Comparison of ENCODE assay signal across 34 cellular contexts in the genomic region with DNA sequence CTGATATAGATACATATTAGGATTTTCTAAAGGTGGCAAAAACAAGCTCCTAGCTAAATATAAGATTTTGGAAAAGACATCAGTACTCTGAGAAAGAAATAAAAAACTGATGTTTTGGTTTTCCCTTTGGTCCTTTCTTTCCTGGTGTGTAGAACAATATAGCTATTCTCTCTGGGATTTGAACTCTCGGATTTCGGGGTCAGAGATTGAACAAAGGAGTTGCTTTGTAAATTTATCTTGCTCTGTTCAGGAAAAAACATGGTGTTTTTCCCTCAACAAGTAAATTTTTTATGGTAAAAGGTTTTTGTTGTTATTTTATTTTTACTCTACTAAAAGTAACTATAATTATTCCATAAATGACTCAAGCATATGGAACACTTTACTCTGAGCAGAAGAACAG.
"Had no signal": no experiment of that assay in that cellular context is flagged by ENCODE, and none has a peak within 500 bp of the region (broad histone marks: within the 10 kb centered on the region; RNA-seq: fewer than 3 reads in every experiment).

No MANE protein-coding gene starts in this region.

- H3K9me3 Mint-ChIP-seq: activated B cell treated with CpG ODN at 0.5 μM for 24 hours; activated CD4-positive, alpha-beta memory T cell treated with anti-CD3 and anti-CD28 coated beads for 36 hours; activated naive CD4-positive, alpha-beta T cell treated with anti-CD3 and anti-CD28 coated beads for 36 hours; activated naive CD8-positive, alpha-beta T cell treated with anti-CD3 and anti-CD28 coated beads for 36 hours; activated naive CD8-positive, alpha-beta T cell treated with anti-CD3 and anti-CD28 coated beads, Interleukin-2, amount 50 U/mL, for 24 hours; activated T-helper 1 cell treated with anti-CD3 and anti-CD28 coated beads, Interleukin-12 subunit alpha, Interleukin-12 subunit beta, Interleukin-2, Interleukin-4 antibody, amounts not matched to agents 30 ng/mL and 10 ng/mL and 1 ng/mL, durations not matched to agents 14 hours and 24 hours and 36 hours; activated T-helper 2 cell treated with anti-CD3 and anti-CD28 coated beads, Interferon-gamma antibody, Interleukin-2, Interleukin-4, amounts not matched to agents 10 μg/mL and 5 μg/mL and 100 μg/mL, durations not matched to agents 14 hours and 24 hours and 36 hours; T-helper 2 cell treated with Interferon-gamma antibody and Interleukin-4, amounts not matched to agents 5 μg/mL and 100 μg/mL, for 36 hours had no signal

- H3K36me3 Mint-ChIP-seq: activated CD4-positive, alpha-beta memory T cell treated with anti-CD3 and anti-CD28 coated beads for 36 hours; activated CD8-positive, alpha-beta memory T cell treated with anti-CD3 and anti-CD28 coated beads, Interleukin-2, amount 10 ng/mL, durations not matched to agents 7 days and 5 days; activated naive CD4-positive, alpha-beta T cell treated with anti-CD3 and anti-CD28 coated beads, Interleukin-2, amount 50 U/mL, for 24 hours; activated naive CD8-positive, alpha-beta T cell treated with anti-CD3 and anti-CD28 coated beads for 36 hours had no signal

- H3K4me1 Mint-ChIP-seq: activated B cell treated with CpG ODN at 0.5 μM for 24 hours; activated CD8-positive, alpha-beta memory T cell treated with anti-CD3 and anti-CD28 coated beads, Interleukin-2, amount 10 ng/mL, durations not matched to agents 7 days and 5 days; activated naive CD4-positive, alpha-beta T cell treated with anti-CD3 and anti-CD28 coated beads, Interleukin-2, amount 50 U/mL, for 24 hours; activated naive CD8-positive, alpha-beta T cell treated with anti-CD3 and anti-CD28 coated beads for 36 hours; activated naive CD8-positive, alpha-beta T cell treated with anti-CD3 and anti-CD28 coated beads, Interleukin-2, amount 50 U/mL, for 24 hours; T-helper 17 cell had no signal

- H3K4me3 Mint-ChIP-seq: activated B cell treated with CpG ODN at 0.5 μM for 24 hours; activated CD4-positive, alpha-beta memory T cell treated with anti-CD3 and anti-CD28 coated beads for 36 hours; activated CD8-positive, alpha-beta memory T cell treated with anti-CD3 and anti-CD28 coated beads, Interleukin-2, amount 10 ng/mL, durations not matched to agents 7 days and 5 days; activated CD8-positive, alpha-beta T cell treated with anti-CD3 and anti-CD28 coated beads, Interleukin-2, amount 10 ng/mL, durations not matched to agents 7 days and 5 days; activated naive CD4-positive, alpha-beta T cell treated with anti-CD3 and anti-CD28 coated beads for 36 hours; activated naive CD4-positive, alpha-beta T cell treated with anti-CD3 and anti-CD28 coated beads, Interleukin-2, amount 50 U/mL, for 24 hours; activated naive CD8-positive, alpha-beta T cell treated with anti-CD3 and anti-CD28 coated beads for 36 hours; activated naive CD8-positive, alpha-beta T cell treated with anti-CD3 and anti-CD28 coated beads, Interleukin-2, amount 50 U/mL, for 24 hours; activated T-helper 1 cell treated with anti-CD3 and anti-CD28 coated beads, Interleukin-12 subunit alpha, Interleukin-12 subunit beta, Interleukin-2, Interleukin-4 antibody, amounts not matched to agents 30 ng/mL and 10 ng/mL and 1 ng/mL, durations not matched to agents 14 hours and 24 hours and 36 hours; T-helper 17 cell; T-helper 2 cell treated with Interferon-gamma antibody and Interleukin-4, amounts not matched to agents 5 μg/mL and 100 μg/mL, for 36 hours had no signal

- H3K27me3 Mint-ChIP-seq: activated B cell treated with CpG ODN at 0.5 μM for 24 hours; activated CD4-positive, alpha-beta memory T cell treated with anti-CD3 and anti-CD28 coated beads for 36 hours; activated CD8-positive, alpha-beta memory T cell treated with anti-CD3 and anti-CD28 coated beads, Interleukin-2, amount 10 ng/mL, durations not matched to agents 7 days and 5 days; activated naive CD4-positive, alpha-beta T cell treated with anti-CD3 and anti-CD28 coated beads, Interleukin-2, amount 50 U/mL, for 24 hours; activated naive CD8-positive, alpha-beta T cell treated with anti-CD3 and anti-CD28 coated beads for 36 hours; activated naive CD8-positive, alpha-beta T cell treated with anti-CD3 and anti-CD28 coated beads, Interleukin-2, amount 50 U/mL, for 24 hours; T-helper 17 cell had no signal

- H3K27ac Mint-ChIP-seq: activated B cell treated with CpG ODN at 0.5 μM for 24 hours; activated CD4-positive, alpha-beta memory T cell treated with anti-CD3 and anti-CD28 coated beads for 36 hours; activated CD8-positive, alpha-beta memory T cell treated with anti-CD3 and anti-CD28 coated beads, Interleukin-2, amount 10 ng/mL, durations not matched to agents 7 days and 5 days; activated CD8-positive, alpha-beta T cell treated with anti-CD3 and anti-CD28 coated beads, Interleukin-2, amount 10 ng/mL, durations not matched to agents 7 days and 5 days; activated naive CD4-positive, alpha-beta T cell treated with anti-CD3 and anti-CD28 coated beads for 36 hours; activated naive CD4-positive, alpha-beta T cell treated with anti-CD3 and anti-CD28 coated beads, Interleukin-2, amount 50 U/mL, for 24 hours; activated naive CD8-positive, alpha-beta T cell treated with anti-CD3 and anti-CD28 coated beads for 36 hours; activated naive CD8-positive, alpha-beta T cell treated with anti-CD3 and anti-CD28 coated beads, Interleukin-2, amount 50 U/mL, for 24 hours; activated T-helper 1 cell treated with anti-CD3 and anti-CD28 coated beads, Interleukin-12 subunit alpha, Interleukin-12 subunit beta, Interleukin-2, Interleukin-4 antibody, amounts not matched to agents 30 ng/mL and 10 ng/mL and 1 ng/mL, durations not matched to agents 14 hours and 24 hours and 36 hours; activated T-helper 2 cell treated with anti-CD3 and anti-CD28 coated beads, Interferon-gamma antibody, Interleukin-2, Interleukin-4, amounts not matched to agents 10 μg/mL and 5 μg/mL and 100 μg/mL, durations not matched to agents 14 hours and 24 hours and 36 hours; T-helper 17 cell; T-helper 2 cell treated with Interferon-gamma antibody and Interleukin-4, amounts not matched to agents 5 μg/mL and 100 μg/mL, for 36 hours had no signal

- DNase-seq: activated B cell treated with CpG ODN at 0.5 μM for 24 hours; activated CD4-positive, alpha-beta memory T cell treated with anti-CD3 and anti-CD28 coated beads for 36 hours; activated CD4-positive, alpha-beta T cell treated with anti-CD3 and anti-CD28 coated beads for 48 hours; activated CD4-positive, alpha-beta T cell treated with anti-CD3 and anti-CD28 coated beads, Interleukin-2, amount 50 U/mL, for 1 hour; activated CD8-positive, alpha-beta memory T cell treated with anti-CD3 and anti-CD28 coated beads, Interleukin-2, amount 10 ng/mL, durations not matched to agents 7 days and 5 days; activated CD8-positive, alpha-beta memory T cell treated with anti-CD3 and anti-CD28 coated beads, Interleukin-2, amount 50 U/mL, for 4 hours; activated CD8-positive, alpha-beta T cell treated with anti-CD3 and anti-CD28 coated beads, Interleukin-2, amount 10 ng/mL, durations not matched to agents 7 days and 5 days; activated effector memory CD4-positive, alpha-beta T cell treated with anti-CD3 and anti-CD28 coated beads, Interleukin-2, amount 50 U/mL, for 16 hours; activated naive CD4-positive, alpha-beta T cell treated with anti-CD3 and anti-CD28 coated beads for 36 hours; activated naive CD8-positive, alpha-beta T cell treated with anti-CD3 and anti-CD28 coated beads for 36 hours; activated naive CD8-positive, alpha-beta T cell treated with anti-CD3 and anti-CD28 coated beads, Interleukin-2, amount 50 U/mL, for 24 hours; activated T-cell treated with anti-CD3 and anti-CD28 coated beads, Interleukin-2, amount 50 U/mL, for 1 hour; activated T-cell treated with anti-CD3 and anti-CD28 coated beads, Interleukin-2, amount 50 U/mL, for 48 hours; adrenal gland; amygdala; aorta; body of pancreas; caudate nucleus; cerebellar nuclear complex; colonic mucosa; effector CD8-positive, alpha-beta T cell; foreskin fibroblast; gastrocnemius medialis; glutamatergic neuron; T-helper 1 cell; T-helper 17 cell; T1000; WERI-Rb-1 had no signal

- ATAC-seq: activated CD4-positive, CD25-positive, alpha-beta regulatory T cell treated with anti-CD3 and anti-CD28 coated beads, Interleukin-2, amount 50 U/mL, for 24 hours; activated CD8-positive, alpha-beta memory T cell treated with anti-CD3 and anti-CD28 coated beads, Interleukin-2, amount 10 ng/mL, durations not matched to agents 7 days and 5 days; activated CD8-positive, alpha-beta T cell treated with anti-CD3 and anti-CD28 coated beads, Interleukin-2, amount 10 ng/mL, durations not matched to agents 7 days and 5 days; activated naive CD8-positive, alpha-beta T cell treated with anti-CD3 and anti-CD28 coated beads, Interleukin-2, amount 50 U/mL, for 24 hours; body of pancreas; esophagus mucosa; gastrocnemius medialis; T-helper 17 cell had no signal
